In genomic region chr7:25583655-25584054, GRCh38 we compare ENCODE assay signal across 22 cellular contexts.
"Had no signal": no experiment of that assay in that cellular context is flagged by ENCODE, and none has a peak within 500 bp of the region (broad histone marks: within the 10 kb centered on the region; RNA-seq: fewer than 3 reads in every experiment).

No MANE protein-coding gene starts in this region.

- FAIRE-seq: endothelial cell of umbilical vein, islet of Langerhans had no signal

- H3K4me1 ChIP-seq: lower lobe of right lung, parathyroid adenoma, tibial artery, upper lobe of right lung, vagina had no signal

- H3K9ac ChIP-seq: parathyroid adenoma had no signal

- H3K4me3 ChIP-seq: coronary artery, heart right ventricle, lower lobe of right lung, psoas muscle, smooth muscle cell, tibial artery, upper lobe of right lung, vagina had no signal

- H3K9me3 ChIP-seq: heart right ventricle, lower lobe of right lung, psoas muscle, tibial artery, upper lobe of right lung, vagina had no signal

- DNase-seq: effector CD4-positive, alpha-beta T cell; endodermal cell; erythroblast; foreskin melanocyte; heart right ventricle; kidney glomerular epithelial cell; lower lobe of right lung; mesenchymal stem cell; naive B cell; occipital lobe; psoas muscle; stimulated activated CD4-positive, alpha-beta T cell treated with anti-CD3 and anti-CD28 coated beads, Interleukin-2, amount 100 ng/mL, for 48 hours; stimulated activated CD8-positive, alpha-beta memory T cell treated with anti-CD3 and anti-CD28 coated beads, Interleukin-4, amount 100 ng/mL, for 48 hours; tibial artery; upper lobe of right lung had no signal

- ATAC-seq: lower lobe of right lung; psoas muscle; stimulated activated effector memory CD8-positive, alpha-beta T cell treated with anti-CD3 and anti-CD28 coated beads, Interleukin-12 subunit alpha, Interleukin-12 subunit beta, amount 100 ng/mL, for 72 hours; upper lobe of right lung had no signal

- H3K27ac ChIP-seq: coronary artery, heart right ventricle, lower lobe of right lung, parathyroid adenoma, psoas muscle, tibial artery, upper lobe of right lung, vagina had no signal

- H3K79me2 ChIP-seq: parathyroid adenoma had no signal

- H3K4me2 ChIP-seq: smooth muscle cell had no signal

- H3K36me3 ChIP-seq: heart right ventricle, lower lobe of right lung, tibial artery, upper lobe of right lung, vagina had no signal

- H2AFZ ChIP-seq: parathyroid adenoma had no signal

- H3K27me3 ChIP-seq: tibial artery, upper lobe of right lung, vagina had no signal
